In genomic region chr16:29943846-29944669, GRCh38 we compare ENCODE assay signal across 8 cellular contexts. TPM values are rescaled to one million over a fixed set of nuclear protein-coding genes. Genes with fewer than 3 reads are reported as not detected.
DNase-seq lines count a peak whose midpoint lies in the region; ATAC-seq, FAIRE-seq and TF ChIP-seq lines count a peak whose summit lies in the region.

No MANE protein-coding gene starts in this region.

- peak; percentile 16 for FAIRE-seq in HTR-8/SVneo (lab: Jason Lieb, UNC)

- peaks cover 17% of the 10 kb centered on the region for H3F3A ChIP-seq in smooth muscle cell (ENCODE audit: low read depth)

- H3K36me3 ChIP-seq in smooth muscle cell (ENCODE audit: low read depth): no peaks in the 10 kb centered on the region

- no peak overlapping the region for H3K4me3 ChIP-seq in smooth muscle cell

- intact Hi-C loops in left cardiac atrium (cut with DNase I): loop anchor here in 1 of 2 donors (10.0 kb wide), 1 partner anchor 59 kb away; no protein-coding TSS in a partner anchor

- no peaks in the 10 kb centered on the region for H4K20me1 ChIP-seq in smooth muscle cell (ENCODE audit: low read depth)

- in situ Hi-C loops in ACHN (cut with HindIII; ENCODE audit: low pct_ligation_motif_present, low pct_unique_long_range_greater_than_20kb, low sequenced_read_pairs): no loop called here

- H2AFZ ChIP-seq in smooth muscle cell (ENCODE audit: low read depth): peak overlapping the region; percentile 28

- 4% methylated on average over 11 of the region's 11 CpGs for WGBS in smooth muscle cell (ENCODE audit: low lambda C conversion rate)

- peak overlapping the region; percentile 77 for H3K4me2 ChIP-seq in smooth muscle cell

- ATAC-seq in SK-N-SH treated with all-trans-retinoic acid at 6 μM for 48 hours (peak; percentile 99), left cardiac atrium (peak; percentile 74 to 100), GM21423 (IDR thresholded peaks at IDR 0.05; ENCODE audit: unreplicated experiment) (no peak), HG03378 (IDR thresholded peaks at IDR 0.05; ENCODE audit: unreplicated experiment) (no peak)

- TF ChIP-seq CTCF in smooth muscle cell (IDR thresholded peaks at IDR 0.05; ENCODE audit: borderline replicate concordance, insufficient read depth, poor library complexity, severe bottlenecking): peak; percentile 40

- peak; percentile 100 for DNase-seq in ACHN
- peak; percentile 94 for DNase-seq in HTR-8/SVneo (ENCODE audit: insufficient read length, low spot score)
- peak; percentile 45 for DNase-seq in left cardiac atrium
- peak; percentile 20 for DNase-seq in smooth muscle cell (lab: John Stamatoyannopoulos, UW; ENCODE audit: unreplicated experiment)
- DNase-seq in GDM1 (lab: John Stamatoyannopoulos, UW): no peak

- no peaks in the 10 kb centered on the region for H3K9me3 ChIP-seq in smooth muscle cell (replicated peaks; ENCODE audit: low read depth)

- H3K9ac ChIP-seq in smooth muscle cell (ENCODE audit: low read depth): peak overlapping the region; percentile 71

- H3K79me2 ChIP-seq in smooth muscle cell (ENCODE audit: low read depth): no peaks in the 10 kb centered on the region

- H3K27me3 ChIP-seq in smooth muscle cell (ENCODE audit: low read depth): no peaks in the 10 kb centered on the region

- peak overlapping the region; percentile 95 for H3K27ac ChIP-seq in smooth muscle cell (ENCODE audit: low read depth)

- peaks cover 10% of the 10 kb centered on the region for H3K4me1 ChIP-seq in smooth muscle cell (ENCODE audit: low read depth)

TF ChIP-seq in SK-N-SH treated with all-trans-retinoic acid at 6 μM for 48 hours, 23 proteins besides CTCF, POLR2A, EP300 and RAD21:
- TF ChIP-seq TCF4 (CRISPR knock-in tag; IDR thresholded peaks at IDR 0.05; ENCODE audit: borderline replicate concordance) (no peak), PATZ1 (CRISPR knock-in tag; IDR thresholded peaks at IDR 0.05; ENCODE audit: borderline replicate concordance) (no peak), CSDC2 (CRISPR knock-in tag; IDR thresholded peaks at IDR 0.05) (no peak), PPARA (CRISPR knock-in tag; IDR thresholded peaks at IDR 0.05; ENCODE audit: borderline replicate concordance) (no peak), ZNF8 (CRISPR knock-in tag; IDR thresholded peaks at IDR 0.05) (no peak), ZC3H10 (CRISPR knock-in tag; IDR thresholded peaks at IDR 0.05) (no peak)

RNA-seq across cellular contexts. Expression of gene TMEM219, which starts 17.8 kb away (rescaled TPM):
- 10 to 100 TPM; 73.8 to 78.8 TPM for total RNA-seq in left cardiac atrium
- 99.2 and 107 TPM in 2 replicates for total RNA-seq in smooth muscle cell
- polyA plus RNA-seq in smooth muscle cell: 176 and 186 TPM in 2 replicates

RNA-seq across cellular contexts. Expression of gene KCTD13, which starts 18.0 kb away (rescaled TPM):
- total RNA-seq in left cardiac atrium (10 to 100 TPM in 1 of 2 donors, 1 to 10 TPM in 1; 7.6 to 10.1 TPM), smooth muscle cell (8.0 and 16.3 TPM in 2 replicates)
- polyA plus RNA-seq in smooth muscle cell: 23.6 and 30.5 TPM in 2 replicates

RNA-seq across cellular contexts. Expression of gene TAOK2, which starts 29.6 kb away (rescaled TPM):
- total RNA-seq in left cardiac atrium (10 to 100 TPM; 33.6 to 45.8 TPM), smooth muscle cell (26.2 and 26.8 TPM in 2 replicates)
- polyA plus RNA-seq in smooth muscle cell: 26.0 TPM in 2 replicates

RNA-seq across cellular contexts. Expression of gene ASPHD1, which starts 43.8 kb away (rescaled TPM):
- total RNA-seq in left cardiac atrium: 1 to 10 TPM in 1 of 2 donors, under 1 TPM in 1; 0.59 to 1.0 TPM
- 4.1 and 7.1 TPM in 2 replicates for total RNA-seq in smooth muscle cell
- 26.1 and 28.8 TPM in 2 replicates for polyA plus RNA-seq in smooth muscle cell

RNA-seq across cellular contexts. Expression of gene SEZ6L2, which starts 44.7 kb away (rescaled TPM):
- total RNA-seq in left cardiac atrium: 1 to 10 TPM in 1 of 2 donors, under 1 TPM in 1; 0.82 to 1.8 TPM
- 23.8 and 178 TPM in 2 replicates for total RNA-seq in smooth muscle cell
- 37.5 and 46.1 TPM in 2 replicates for polyA plus RNA-seq in smooth muscle cell

Comparison
In these comparisons a context has a peak if more than half of its experiments do, and no peak if none do; other contexts are left out.
1. ATAC-seq: peak in SK-N-SH treated with all-trans-retinoic acid at 6 μM for 48 hours (single experiment) and left cardiac atrium (2 of 2); none in GM21423 (single experiment) and HG03378 (single experiment).